ENCODE assay signal across 22 cellular contexts in genomic region chr2:71951718-71952404, GRCh38.
A peak's percentile ranks its signal among the peaks of the same experiment; 100 is the strongest.
DNase-seq lines count a peak whose midpoint lies in the region; ATAC-seq, FAIRE-seq and TF ChIP-seq lines count a peak whose summit lies in the region.
"Had no signal": no experiment of that assay in that cellular context is flagged by ENCODE, and none has a peak within 500 bp of the region (broad histone marks: within the 10 kb centered on the region; RNA-seq: fewer than 3 reads in every experiment).

No MANE protein-coding gene starts in this region.

- peak overlapping the region; percentile 63 for H3K27ac ChIP-seq in left ventricle myocardium inferior (replicated peaks)
- no peak overlapping the region for H3K27ac ChIP-seq in mammary epithelial cell (ENCODE audit: insufficient read depth, low read depth, low read length)
- no peak overlapping the region for H3K27ac ChIP-seq in keratinocyte (ENCODE audit: control insufficient read depth, insufficient read depth, low read length)
- peak overlapping the region in 1 of 2 donors; percentile 8 for H3K27ac ChIP-seq in ascending aorta
- H3K27ac ChIP-seq in smooth muscle cell (ENCODE audit: low read depth): no peak overlapping the region
- H3K27ac ChIP-seq: HL-60, RWPE1 had no signal

- H3K4me3 ChIP-seq in left ventricle myocardium inferior (no peak overlapping the region), mammary epithelial cell (replicated peaks in 1 of 3; ENCODE audit: insufficient read depth in 1 of 3, low read depth in 2 of 3, low read length in 3 of 3) (no peak overlapping the region), keratinocyte (ENCODE audit: control insufficient read depth in 2 of 3, extremely low read depth in 1 of 3, insufficient read depth in 2 of 3, low read depth in 1 of 3, low read length in 3 of 3) (no peak overlapping the region), ascending aorta (no peak overlapping the region), smooth muscle cell (no peak overlapping the region)
- H3K4me3 ChIP-seq: GM23248 had no signal

- FAIRE-seq in keratinocyte (lab: Jason Lieb, UNC): peak; percentile 9
- FAIRE-seq: A204.1 had no signal

- no peaks in the 10 kb centered on the region for H3K27me3 ChIP-seq in left ventricle myocardium inferior (ENCODE audit: low read depth)
- H3K27me3 ChIP-seq in mammary epithelial cell (ENCODE audit: insufficient read depth, low read length): no peaks in the 10 kb centered on the region
- H3K27me3 ChIP-seq in keratinocyte (ENCODE audit: control insufficient read depth, extremely low read depth, insufficient read depth, low read length): no peaks in the 10 kb centered on the region
- no peaks in the 10 kb centered on the region for H3K27me3 ChIP-seq in ascending aorta
- H3K27me3 ChIP-seq in smooth muscle cell (ENCODE audit: low read depth): no peaks in the 10 kb centered on the region

- H3K9me3 ChIP-seq in left ventricle myocardium inferior (replicated peaks) (peaks cover 9% of the 10 kb centered on the region), mammary epithelial cell (replicated peaks; ENCODE audit: insufficient read depth, low read length) (peaks cover 3% of the 10 kb centered on the region), keratinocyte (ENCODE audit: control insufficient read depth, low read depth, low read length) (no peaks in the 10 kb centered on the region), ascending aorta (peaks cover 0 to under 1% of the 10 kb centered on the region in 2 donors), smooth muscle cell (replicated peaks; ENCODE audit: low read depth) (no peaks in the 10 kb centered on the region)

- H3K79me2 ChIP-seq in mammary epithelial cell (ENCODE audit: insufficient read depth, low read length) (no peaks in the 10 kb centered on the region), keratinocyte (ENCODE audit: control insufficient read depth, insufficient read depth, low read length) (no peaks in the 10 kb centered on the region), smooth muscle cell (ENCODE audit: low read depth) (no peaks in the 10 kb centered on the region)

- intact Hi-C loops in left ventricle myocardium inferior (cut with micrococcal nuclease): no loop called here
- intact Hi-C loops in left ventricle myocardium superior (cut with micrococcal nuclease): no loop called here
- intact Hi-C loops in mammary epithelial cell (cut with micrococcal nuclease): no loop called here
- intact Hi-C loops in ascending aorta (cut with DNase I): no loop called here

- H3K9ac ChIP-seq in mammary epithelial cell (ENCODE audit: insufficient read depth, low read length) (no peak overlapping the region), keratinocyte (ENCODE audit: control insufficient read depth, extremely low read depth, insufficient read depth, low read length) (no peak overlapping the region), smooth muscle cell (ENCODE audit: low read depth) (no peak overlapping the region)

- WGBS in mammary epithelial cell (ENCODE audit: low coverage, missing lambda C conversion rate): 37% methylated on average over 3 of the region's 3 CpGs
- WGBS in smooth muscle cell (ENCODE audit: low lambda C conversion rate): 94% methylated on average over 3 of the region's 3 CpGs

- DNase-seq in left ventricle myocardium inferior (no peak), left ventricle myocardium superior (no peak), mammary epithelial cell (peak; percentile 9), keratinocyte (ENCODE audit: low read depth, low spot score) (no peak), ascending aorta (ENCODE audit: low spot score in 2 of 2) (no peak), smooth muscle cell (lab: John Stamatoyannopoulos, UW; ENCODE audit: unreplicated experiment) (no peak), NCI-H2029 (lab: John Stamatoyannopoulos, UW) (no peak)
- DNase-seq: C1 segment of cervical spinal cord; CD4-positive, alpha-beta memory T cell; COR-L47; H7; Kasumi-1; MV-4-11; NCI-H1105; NCI-H146; NCI-H2029 treated with DMSO at 0.1 percent for 48 hours; NCI-H526 treated with DMSO at 0.1 percent for 48 hours; SHP77 had no signal

- CTCF ChIA-PET in mammary epithelial cell (lab: Charles Lee; ENCODE audit: low non-redundant PET): interaction anchor here (0.5 to 0.6 kb wide), 2 partner anchors 18 to 90 kb away, joined by 3 to 22 read pairs; no protein-coding TSS in a partner anchor

- TF ChIP-seq CTCF in left ventricle myocardium inferior (IDR thresholded peaks at IDR 0.05; ENCODE audit: borderline replicate concordance): no peak
- TF ChIP-seq CTCF in mammary epithelial cell (conservative IDR thresholded peaks at IDR 0.05 in 1 of 2, IDR thresholded peaks at IDR 0.05 in 1 of 2; ENCODE audit: extremely low read depth in 1 of 2, insufficient read depth in 1 of 2, low read depth in 1 of 2, low read length in 2 of 2): no peak
- no peak for TF ChIP-seq CTCF in keratinocyte (optimal IDR thresholded peaks at IDR 0.05 in 1 of 3, IDR thresholded peaks at IDR 0.05 in 1 of 3, conservative IDR thresholded peaks at IDR 0.05 in 1 of 3; ENCODE audit: extremely low read depth in 1 of 3, insufficient read depth in 2 of 3, low read length in 3 of 3)
- no peak for TF ChIP-seq CTCF in ascending aorta (IDR thresholded peaks at IDR 0.05)
- no peak for TF ChIP-seq CTCF in smooth muscle cell (IDR thresholded peaks at IDR 0.05; ENCODE audit: borderline replicate concordance, insufficient read depth, poor library complexity, severe bottlenecking)

- no peaks in the 10 kb centered on the region for H3F3A ChIP-seq in smooth muscle cell (ENCODE audit: low read depth)

- no TSS peak for BruUV-seq in mammary epithelial cell (replicated peaks; lab: Mats Ljungman, UMichigan)

- in situ Hi-C loops in mammary epithelial cell (cut with MboI; ENCODE audit: low sequenced_read_pairs in 2 of 2): no loop called here

- H2AFZ ChIP-seq in mammary epithelial cell (ENCODE audit: low read depth, low read length) (peak overlapping the region; percentile 75), keratinocyte (ENCODE audit: control insufficient read depth, low read length) (no peak overlapping the region), smooth muscle cell (ENCODE audit: low read depth) (no peak overlapping the region)

- H3K36me3 ChIP-seq in left ventricle myocardium inferior: no peaks in the 10 kb centered on the region
- no peaks in the 10 kb centered on the region for H3K36me3 ChIP-seq in mammary epithelial cell (ENCODE audit: insufficient read depth, low read length)
- H3K36me3 ChIP-seq in keratinocyte (ENCODE audit: control insufficient read depth in 2 of 2, extremely low read depth in 1 of 2, insufficient read depth in 2 of 2, low read length in 2 of 2): no peaks in the 10 kb centered on the region
- H3K36me3 ChIP-seq in ascending aorta: no peaks in the 10 kb centered on the region
- peaks cover under 1% of the 10 kb centered on the region for H3K36me3 ChIP-seq in smooth muscle cell (ENCODE audit: low read depth)

- H3K4me2 ChIP-seq in mammary epithelial cell (ENCODE audit: insufficient read depth, low read depth, low read length) (no peak overlapping the region), keratinocyte (ENCODE audit: control insufficient read depth, extremely low read depth, insufficient read depth, low read depth, low read length) (peak overlapping the region; percentile 29), smooth muscle cell (no peak overlapping the region)

- dilution Hi-C loops in mammary epithelial cell (cut with HindIII; ENCODE audit: low sequenced_read_pairs): no loop called here
- dilution Hi-C loops in keratinocyte (cut with MboI; ENCODE audit: extremely low pct_ligation_motif_present, low sequenced_read_pairs): no loop called here

- H3K4me1 ChIP-seq in left ventricle myocardium inferior: peaks cover 33% of the 10 kb centered on the region
- peaks cover 23% of the 10 kb centered on the region for H3K4me1 ChIP-seq in mammary epithelial cell (ENCODE audit: insufficient read depth, low read length)
- peaks cover 19% of the 10 kb centered on the region for H3K4me1 ChIP-seq in keratinocyte (ENCODE audit: control insufficient read depth, extremely low read depth, insufficient read depth, low read length)
- H3K4me1 ChIP-seq in ascending aorta: no peaks in the 10 kb centered on the region
- no peaks in the 10 kb centered on the region for H3K4me1 ChIP-seq in smooth muscle cell (ENCODE audit: low read depth)

- no peak for ATAC-seq in left ventricle myocardium superior

- H4K20me1 ChIP-seq in mammary epithelial cell (ENCODE audit: insufficient read depth, low read length) (no peaks in the 10 kb centered on the region), keratinocyte (ENCODE audit: control insufficient read depth, extremely low read depth, insufficient read depth, low read length) (no peaks in the 10 kb centered on the region), smooth muscle cell (ENCODE audit: low read depth) (no peaks in the 10 kb centered on the region)

- no peaks in the 10 kb centered on the region for H3K9me1 ChIP-seq in keratinocyte (ENCODE audit: control insufficient read depth, extremely low read depth, insufficient read depth, low read length)
